In genomic region chr13:42377640-42378382, GRCh38 we compare ENCODE assay signal across 8 cellular contexts.
DNase-seq lines count a peak whose midpoint lies in the region; ATAC-seq and TF ChIP-seq lines count a peak whose summit lies in the region.

No MANE protein-coding gene starts in this region.

- H3K4me1 Mint-ChIP-seq in activated T-helper 17 cell treated with anti-CD3 and anti-CD28 coated beads, Interleukin-2, amount 50 U/mL, for 72 hours, result peaks cover 11% of the 10 kb centered on the region

- peaks cover 5% of the 10 kb centered on the region for H3K36me3 Mint-ChIP-seq in activated T-helper 17 cell treated with anti-CD3 and anti-CD28 coated beads, Interleukin-2, amount 50 U/mL, for 72 hours (ENCODE audit: low read depth)

- no peak for TF ChIP-seq CTCF in GM13977 (IDR thresholded peaks at IDR 0.05; ENCODE audit: extremely low read depth, insufficient read depth, missing control alignments)

- ATAC-seq in GM21423 (IDR thresholded peaks at IDR 0.05; ENCODE audit: unreplicated experiment) (peak; percentile 75), SK-N-SH treated with all-trans-retinoic acid at 6 μM for 48 hours (no peak)
- ATAC-seq in activated T-helper 17 cell treated with anti-CD3 and anti-CD28 coated beads, Interleukin-2, amount 50 U/mL, for 72 hours (replicated peaks), result peak; percentile 91

- no peaks in the 10 kb centered on the region for H3K27me3 Mint-ChIP-seq in activated T-helper 17 cell treated with anti-CD3 and anti-CD28 coated beads, Interleukin-2, amount 50 U/mL, for 72 hours

- H3K27ac Mint-ChIP-seq in activated T-helper 17 cell treated with anti-CD3 and anti-CD28 coated beads, Interleukin-2, amount 50 U/mL, for 72 hours, result peak overlapping the region; percentile 97

- H3K4me3 Mint-ChIP-seq in activated T-helper 17 cell treated with anti-CD3 and anti-CD28 coated beads, Interleukin-2, amount 50 U/mL, for 72 hours, result peak overlapping the region; percentile 53

- DNase-seq in GM13977 (ENCODE audit: low spot score) (peak; percentile 41), HT1080 (ENCODE audit: low read depth) (peak; percentile 62), HUDEP-2 (lab: John Stamatoyannopoulos, UW; ENCODE audit: unreplicated experiment in 76 of 76) (no peak), DMS 273 treated with DMSO at 0.1 percent for 48 hours (lab: John Stamatoyannopoulos, UW) (no peak), NCI-H82 treated with DMSO at 0.1 percent for 48 hours (lab: John Stamatoyannopoulos, UW; ENCODE audit: unreplicated experiment) (no peak)

- peaks cover 5% of the 10 kb centered on the region for H3K9me3 Mint-ChIP-seq in activated T-helper 17 cell treated with anti-CD3 and anti-CD28 coated beads, Interleukin-2, amount 50 U/mL, for 72 hours

- in situ Hi-C loops in GM13977 (cut with MboI; ENCODE audit: low pct_unique_long_range_greater_than_20kb, low sequenced_read_pairs, unreplicated experiment), result no loop called here

TF ChIP-seq in SK-N-SH treated with all-trans-retinoic acid at 6 μM for 48 hours, 23 proteins besides CTCF, POLR2A, EP300 and RAD21:
- TF ChIP-seq BACH2 (CRISPR knock-in tag; IDR thresholded peaks at IDR 0.05; ENCODE audit: borderline replicate concordance), result no peak
- no peak for TF ChIP-seq ZFP30 (CRISPR knock-in tag; IDR thresholded peaks at IDR 0.05)
- TF ChIP-seq ZNF8 (CRISPR knock-in tag; IDR thresholded peaks at IDR 0.05), result no peak
- TF ChIP-seq ESRRG (CRISPR knock-in tag; IDR thresholded peaks at IDR 0.05), result no peak
- TF ChIP-seq CREB5 (CRISPR knock-in tag; IDR thresholded peaks at IDR 0.05; ENCODE audit: low read depth), result no peak
- no peak for TF ChIP-seq CSRNP3 (CRISPR knock-in tag; IDR thresholded peaks at IDR 0.05)
- no peak for TF ChIP-seq OSR1 (CRISPR knock-in tag; IDR thresholded peaks at IDR 0.05)
- TF ChIP-seq SNAI2 (CRISPR knock-in tag; IDR thresholded peaks at IDR 0.05), result no peak
- no peak for TF ChIP-seq ZNF565 (CRISPR knock-in tag; conservative IDR thresholded peaks at IDR 0.05; ENCODE audit: low read depth)
- no peak for TF ChIP-seq ISL1 (CRISPR knock-in tag; IDR thresholded peaks at IDR 0.05)
- no peak for TF ChIP-seq POU6F1 (CRISPR knock-in tag; IDR thresholded peaks at IDR 0.05; ENCODE audit: borderline replicate concordance, low read depth)
- TF ChIP-seq ZC3H10 (CRISPR knock-in tag; IDR thresholded peaks at IDR 0.05), result no peak
- TF ChIP-seq GLIS3 (CRISPR knock-in tag; IDR thresholded peaks at IDR 0.05), result no peak
- TF ChIP-seq CSDC2 (CRISPR knock-in tag; IDR thresholded peaks at IDR 0.05), result no peak
- TF ChIP-seq TSHZ2 (CRISPR knock-in tag; IDR thresholded peaks at IDR 0.05), result no peak

Comparison
In these comparisons a context has a peak if more than half of its experiments do, and no peak if none do; other contexts are left out.
1. DNase-seq: peak in GM13977 (single experiment) and HT1080 (single experiment); none in HUDEP-2 (0 of 76), DMS 273 treated with DMSO at 0.1 percent for 48 hours (single experiment) and NCI-H82 treated with DMSO at 0.1 percent for 48 hours (single experiment).